In the genomic region with DNA sequence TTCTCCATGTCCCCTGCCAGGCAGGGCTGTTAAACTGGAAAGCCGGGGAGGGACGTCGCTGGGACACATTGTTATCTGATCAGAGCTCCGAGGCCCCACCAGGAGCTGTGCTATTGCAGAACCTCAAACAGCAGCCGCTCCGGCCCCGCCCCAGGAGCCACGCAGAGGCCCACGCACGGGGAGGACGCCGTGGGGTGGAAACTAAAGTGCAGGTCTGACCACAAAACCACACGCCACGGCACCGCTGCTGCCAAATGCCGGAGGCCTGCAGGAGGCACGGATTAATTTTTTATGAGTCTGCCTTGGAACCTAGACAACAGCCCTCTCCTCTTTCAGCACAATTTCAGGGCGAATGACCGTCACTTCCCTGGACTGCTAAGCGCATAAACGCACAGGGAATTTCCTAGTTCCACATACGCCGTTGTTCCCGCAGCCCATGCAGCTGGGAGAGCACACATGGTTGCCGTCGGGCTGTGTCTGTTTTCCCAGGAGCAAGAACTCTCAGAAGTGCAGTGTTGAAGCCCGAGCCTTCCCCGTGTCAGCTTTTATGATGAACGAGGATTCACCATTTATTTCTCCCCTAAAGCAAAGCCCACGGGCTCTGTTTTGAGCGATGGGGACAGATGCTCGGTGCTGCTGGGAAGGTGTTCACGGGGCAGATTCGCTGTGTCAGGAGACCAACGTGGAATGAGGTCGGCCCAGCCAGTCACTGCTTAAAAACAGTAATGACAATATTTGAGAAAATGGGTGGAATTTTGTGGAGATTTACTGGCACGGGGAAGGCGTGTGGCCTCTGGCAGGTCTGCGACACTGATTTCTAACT, we compare ENCODE assay signal across 11 cellular contexts. TPM values are rescaled to one million over a fixed set of nuclear protein-coding genes. Genes with fewer than 3 reads are reported as not detected.
DNase-seq lines count a peak whose midpoint lies in the region; ATAC-seq and TF ChIP-seq lines count a peak whose summit lies in the region.
"Had no signal": no experiment of that assay in that cellular context is flagged by ENCODE, and none has a peak within 500 bp of the region (broad histone marks: within the 10 kb centered on the region; RNA-seq: fewer than 3 reads in every experiment).

No MANE protein-coding gene starts in this region.

- H3K27me3 ChIP-seq in brain microvascular endothelial cell (replicated peaks): peaks cover 2% of the 10 kb centered on the region
- peaks cover 99% of the 10 kb centered on the region for H3K27me3 ChIP-seq in SK-N-SH (ENCODE audit: insufficient read depth)
- H3K27me3 ChIP-seq: gastroesophageal sphincter, neural progenitor cell had no signal

- no peak for ATAC-seq in stimulated activated effector memory CD8-positive, alpha-beta T cell treated with anti-CD3 and anti-CD28 coated beads, Interleukin-12 subunit alpha, Interleukin-12 subunit beta, amount 100 ng/mL, for 72 hours
- ATAC-seq: gastroesophageal sphincter had no signal

- no peaks in the 10 kb centered on the region for H3K9me3 Mint-ChIP-seq in activated naive CD4-positive, alpha-beta T cell treated with anti-CD3 and anti-CD28 coated beads for 36 hours
- H3K9me3 Mint-ChIP-seq in nephron progenitor cell: no peaks in the 10 kb centered on the region
- H3K9me3 Mint-ChIP-seq in stimulated activated effector memory CD8-positive, alpha-beta T cell treated with anti-CD3 and anti-CD28 coated beads, Interleukin-12 subunit alpha, Interleukin-12 subunit beta, amount 100 ng/mL, for 72 hours: no peaks in the 10 kb centered on the region
- H3K9me3 Mint-ChIP-seq: neural progenitor cell had no signal

- H4K20me1 ChIP-seq in SK-N-SH (ENCODE audit: insufficient read depth): no peaks in the 10 kb centered on the region

- no peak overlapping the region for H3K4me2 ChIP-seq in SK-N-SH
- H3K4me2 ChIP-seq: neural progenitor cell had no signal

- H3K9me3 ChIP-seq in SK-N-SH: no peaks in the 10 kb centered on the region
- H3K9me3 ChIP-seq: gastroesophageal sphincter had no signal

- no peak overlapping the region for H3K9ac ChIP-seq in SK-N-SH
- H3K9ac ChIP-seq: neural progenitor cell had no signal

- CTCF ChIA-PET in AG04449 (lab: Yijun Ruan, JAX) (interaction anchor here (1.7 kb wide), 1 partner anchor 60 kb away, joined by 9 read pairs; no protein-coding TSS in a partner anchor), SK-N-SH (lab: Yijun Ruan, JAX) (interaction anchor here (0.9 kb wide), 1 partner anchor 20 kb away, joined by 3 read pairs; no protein-coding TSS in a partner anchor)
- CTCF ChIA-PET in activated naive CD4-positive, alpha-beta T cell treated with anti-CD3 and anti-CD28 coated beads for 36 hours (lab: Charles Lee): interaction anchor here (0.8 to 1.3 kb wide), 4 partner anchors 15 to 60 kb away, joined by 3 to 4 read pairs (median 4); no protein-coding TSS in a partner anchor

- no peaks in the 10 kb centered on the region for H3K9me2 ChIP-seq in SK-N-SH

- H3F3A ChIP-seq in SK-N-SH (replicated peaks; ENCODE audit: insufficient read depth): no peaks in the 10 kb centered on the region

- no peak for TF ChIP-seq EP300 in SK-N-SH (IDR thresholded peaks at IDR 0.05; ENCODE audit: borderline replicate concordance in 1 of 2, low read depth in 1 of 2, low read length in 1 of 2)

- H3K27ac ChIP-seq in brain microvascular endothelial cell (no peak overlapping the region), SK-N-SH (ENCODE audit: low read depth in 2 of 2, low read length in 1 of 2) (no peak overlapping the region)
- H3K27ac ChIP-seq: gastroesophageal sphincter, neural progenitor cell had no signal

- H3K4me1 ChIP-seq in SK-N-SH (ENCODE audit: control insufficient read depth in 1 of 2, insufficient read depth in 2 of 2, low read depth in 1 of 2, low read length in 1 of 2): no peaks in the 10 kb centered on the region

- intact Hi-C loops in activated naive CD4-positive, alpha-beta T cell treated with anti-CD3 and anti-CD28 coated beads for 36 hours (cut with micrococcal nuclease): no loop called here

- WGBS in SK-N-SH (ENCODE audit: low lambda C conversion rate): 20% methylated on average over 18 of the region's 39 CpGs

- no peak for TF ChIP-seq CTCF in AG04449 (IDR thresholded peaks at IDR 0.05; ENCODE audit: insufficient read depth, low read length, missing control alignments)
- no peak for TF ChIP-seq CTCF in nephron progenitor cell (IDR thresholded peaks at IDR 0.05)
- no peak for TF ChIP-seq CTCF in brain microvascular endothelial cell (IDR thresholded peaks at IDR 0.05; ENCODE audit: low read depth, low read length, missing control alignments)
- TF ChIP-seq CTCF in SK-N-SH (IDR thresholded peaks at IDR 0.05): no peak

- in situ Hi-C loops in brain microvascular endothelial cell (cut with HindIII; ENCODE audit: low pct_ligation_motif_present, low sequenced_read_pairs): no loop called here

- peaks cover 50% of the 10 kb centered on the region for H3K4me1 Mint-ChIP-seq in activated naive CD4-positive, alpha-beta T cell treated with anti-CD3 and anti-CD28 coated beads for 36 hours (ENCODE audit: low read depth)
- peaks cover 65% of the 10 kb centered on the region for H3K4me1 Mint-ChIP-seq in nephron progenitor cell
- H3K4me1 Mint-ChIP-seq in stimulated activated effector memory CD8-positive, alpha-beta T cell treated with anti-CD3 and anti-CD28 coated beads, Interleukin-12 subunit alpha, Interleukin-12 subunit beta, amount 100 ng/mL, for 72 hours: peaks cover 44% of the 10 kb centered on the region

- H3K27ac Mint-ChIP-seq in activated naive CD4-positive, alpha-beta T cell treated with anti-CD3 and anti-CD28 coated beads for 36 hours: peak overlapping the region; percentile 30
- H3K27ac Mint-ChIP-seq in nephron progenitor cell: peak overlapping the region; percentile 75
- H3K27ac Mint-ChIP-seq in stimulated activated effector memory CD8-positive, alpha-beta T cell treated with anti-CD3 and anti-CD28 coated beads, Interleukin-12 subunit alpha, Interleukin-12 subunit beta, amount 100 ng/mL, for 72 hours: no peak overlapping the region
- H3K27ac Mint-ChIP-seq: neural progenitor cell had no signal

- POLR2A ChIA-PET in AG04449 (lab: Yijun Ruan, JAX): no interaction called here
- POLR2A ChIA-PET in SK-N-SH (lab: Yijun Ruan, JAX): no interaction called here

- peak; percentile 36 for DNase-seq in AG04449 (ENCODE audit: low read depth, low spot score)
- peak; percentile 21 for DNase-seq in M059J (ENCODE audit: low read depth)
- DNase-seq in activated naive CD4-positive, alpha-beta T cell treated with anti-CD3 and anti-CD28 coated beads for 36 hours: peak; percentile 25
- no peak for DNase-seq in nephron progenitor cell
- no peak for DNase-seq in brain microvascular endothelial cell
- DNase-seq in SK-N-SH: no peak
- DNase-seq in stimulated activated effector memory CD8-positive, alpha-beta T cell treated with anti-CD3 and anti-CD28 coated beads, Interleukin-12 subunit alpha, Interleukin-12 subunit beta, amount 100 ng/mL, for 72 hours (ENCODE audit: low spot score in 2 of 2): no peak
- no peak for DNase-seq in anterior cingulate cortex (lab: John Stamatoyannopoulos, UW)
- DNase-seq: substantia nigra had no signal

- H3K79me2 ChIP-seq in SK-N-SH (ENCODE audit: insufficient read depth): no peaks in the 10 kb centered on the region

- H3K36me3 Mint-ChIP-seq in activated naive CD4-positive, alpha-beta T cell treated with anti-CD3 and anti-CD28 coated beads for 36 hours (ENCODE audit: low read depth): peaks cover 24% of the 10 kb centered on the region
- no peaks in the 10 kb centered on the region for H3K36me3 Mint-ChIP-seq in nephron progenitor cell (ENCODE audit: low read depth)
- peaks cover 78% of the 10 kb centered on the region for H3K36me3 Mint-ChIP-seq in stimulated activated effector memory CD8-positive, alpha-beta T cell treated with anti-CD3 and anti-CD28 coated beads, Interleukin-12 subunit alpha, Interleukin-12 subunit beta, amount 100 ng/mL, for 72 hours

- H3K4me3 ChIP-seq in AG04449 (ENCODE audit: low read depth, low read length): no peak overlapping the region
- H3K4me3 ChIP-seq in brain microvascular endothelial cell (ENCODE audit: low read depth, low read length): no peak overlapping the region
- H3K4me3 ChIP-seq in SK-N-SH (ENCODE audit: low read depth in 2 of 2, low read length in 1 of 2): no peak overlapping the region
- H3K4me3 ChIP-seq: gastroesophageal sphincter, neural progenitor cell had no signal

- no peak overlapping the region for H3K4me3 Mint-ChIP-seq in activated naive CD4-positive, alpha-beta T cell treated with anti-CD3 and anti-CD28 coated beads for 36 hours
- H3K4me3 Mint-ChIP-seq in nephron progenitor cell: no peak overlapping the region
- no peak overlapping the region for H3K4me3 Mint-ChIP-seq in stimulated activated effector memory CD8-positive, alpha-beta T cell treated with anti-CD3 and anti-CD28 coated beads, Interleukin-12 subunit alpha, Interleukin-12 subunit beta, amount 100 ng/mL, for 72 hours
- H3K4me3 Mint-ChIP-seq: neural progenitor cell had no signal

- H2AFZ ChIP-seq in SK-N-SH (ENCODE audit: low read depth): no peak overlapping the region
- H2AFZ ChIP-seq: neural progenitor cell had no signal

- no peaks in the 10 kb centered on the region for H3K27me3 Mint-ChIP-seq in activated naive CD4-positive, alpha-beta T cell treated with anti-CD3 and anti-CD28 coated beads for 36 hours (ENCODE audit: low read depth)
- H3K27me3 Mint-ChIP-seq in nephron progenitor cell (ENCODE audit: low read depth, poor library complexity): no peaks in the 10 kb centered on the region

- no peaks in the 10 kb centered on the region for H3K36me3 ChIP-seq in brain microvascular endothelial cell (replicated peaks)
- no peaks in the 10 kb centered on the region for H3K36me3 ChIP-seq in SK-N-SH (replicated peaks in 1 of 2; ENCODE audit: control insufficient read depth in 1 of 2, insufficient read depth in 2 of 2, low read length in 1 of 2)
- H3K36me3 ChIP-seq: neural progenitor cell had no signal

- no peak for TF ChIP-seq RAD21 in SK-N-SH (IDR thresholded peaks at IDR 0.05; ENCODE audit: low read length)

TF ChIP-seq in SK-N-SH, 30 proteins besides CTCF, POLR2A, EP300 and RAD21:
- TF ChIP-seq, protein P1, sequence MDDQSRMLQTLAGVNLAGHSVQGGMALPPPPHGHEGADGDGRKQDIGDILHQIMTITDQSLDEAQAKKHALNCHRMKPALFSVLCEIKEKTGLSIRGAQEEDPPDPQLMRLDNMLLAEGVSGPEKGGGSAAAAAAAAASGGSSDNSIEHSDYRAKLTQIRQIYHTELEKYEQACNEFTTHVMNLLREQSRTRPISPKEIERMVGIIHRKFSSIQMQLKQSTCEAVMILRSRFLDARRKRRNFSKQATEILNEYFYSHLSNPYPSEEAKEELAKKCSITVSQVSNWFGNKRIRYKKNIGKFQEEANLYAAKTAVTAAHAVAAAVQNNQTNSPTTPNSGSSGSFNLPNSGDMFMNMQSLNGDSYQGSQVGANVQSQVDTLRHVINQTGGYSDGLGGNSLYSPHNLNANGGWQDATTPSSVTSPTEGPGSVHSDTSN (IDR thresholded peaks at IDR 0.05): no peak

RNA-seq across cellular contexts. Expression of gene NFATC1, which starts 43.7 kb away (rescaled TPM):
- total RNA-seq in M059J (2014; rRNA removed; shearing (Covaris generic)): 0.59 and 0.79 TPM in 2 replicates
- total RNA-seq in activated naive CD4-positive, alpha-beta T cell treated with anti-CD3 and anti-CD28 coated beads for 36 hours: 10 to 100 TPM; 77.8 to 79.4 TPM
- 0.02 TPM in 1 of 2 replicates, not detected in the other for polyA plus RNA-seq in SK-N-SH (2012; rRNA removed)
- not detected in 2 replicates for polyA plus RNA-seq in SK-N-SH (2012; cell fraction: cytosol; rRNA removed)
- polyA plus RNA-seq in SK-N-SH (2012; cell fraction: nucleus; rRNA removed): not detected in 2 replicates

Comparison
In these comparisons a context has a peak if more than half of its experiments do, and no peak if none do; other contexts are left out.
1. DNase-seq: peak in AG04449 (single experiment), M059J (single experiment) and activated naive CD4-positive, alpha-beta T cell treated with anti-CD3 and anti-CD28 coated beads for 36 hours (single experiment); none in nephron progenitor cell (single experiment), brain microvascular endothelial cell (single experiment), SK-N-SH (single experiment), stimulated activated effector memory CD8-positive, alpha-beta T cell treated with anti-CD3 and anti-CD28 coated beads, Interleukin-12 subunit alpha, Interleukin-12 subunit beta, amount 100 ng/mL, for 72 hours (0 of 2) and anterior cingulate cortex (0 of 58).
2. RNA of gene NFATC1, which starts 43.7 kb away (total RNA-seq): 77.8 to 79.4 TPM in activated naive CD4-positive, alpha-beta T cell treated with anti-CD3 and anti-CD28 coated beads for 36 hours; 0.59 to 0.79 TPM in M059J; every median in the first group is over 10 times any median in the second.